In genomic region chr13:108470921-108471320, GRCh38 we compare ENCODE assay signal across 29 cellular contexts.
"Had no signal": no experiment of that assay in that cellular context is flagged by ENCODE, and none has a peak within 500 bp of the region (broad histone marks: within the 10 kb centered on the region; RNA-seq: fewer than 3 reads in every experiment).

No MANE protein-coding gene starts in this region.

- H3K4me1 Mint-ChIP-seq: natural killer cell; nephron; neural progenitor cell; stimulated activated memory B cell treated with anti-CD40 and anti-IgM and Interleukin-4, amounts not matched to agents 10 μg/mL and 1 μg/mL and 100 μg/mL, for 72 hours; stimulated activated naive CD8-positive, alpha-beta T cell treated with anti-CD3 and anti-CD28 coated beads, Interleukin-15, amount 100 ng/mL, for 72 hours had no signal

- H3K4me3 Mint-ChIP-seq: naive thymus-derived CD4-positive, alpha-beta T cell; natural killer cell; nephron; neural progenitor cell; stimulated activated memory B cell treated with anti-CD40 and anti-IgM and Interleukin-4, amounts not matched to agents 10 μg/mL and 1 μg/mL and 100 μg/mL, for 72 hours; stimulated activated naive CD8-positive, alpha-beta T cell treated with anti-CD3 and anti-CD28 coated beads, Interleukin-15, amount 100 ng/mL, for 72 hours; type B pancreatic cell had no signal

- H3K27ac Mint-ChIP-seq: natural killer cell; nephron; neural progenitor cell; stimulated activated memory B cell treated with anti-CD40 and anti-IgM and Interleukin-4, amounts not matched to agents 10 μg/mL and 1 μg/mL and 100 μg/mL, for 72 hours; stimulated activated naive CD8-positive, alpha-beta T cell treated with anti-CD3 and anti-CD28 coated beads, Interleukin-15, amount 100 ng/mL, for 72 hours; type B pancreatic cell had no signal

- H3K4me3 ChIP-seq: neural progenitor cell, ovary, prostate gland, right lobe of liver, sigmoid colon, suprapubic skin, testis, tibial artery, transverse colon, upper lobe of right lung, vagina had no signal

- H3K27me3 Mint-ChIP-seq: stimulated activated memory B cell treated with anti-CD40 and anti-IgM and Interleukin-4, amounts not matched to agents 10 μg/mL and 1 μg/mL and 100 μg/mL, for 72 hours; stimulated activated naive CD8-positive, alpha-beta T cell treated with anti-CD3 and anti-CD28 coated beads, Interleukin-15, amount 100 ng/mL, for 72 hours had no signal

- H3K36me3 Mint-ChIP-seq: natural killer cell; neural progenitor cell; stimulated activated memory B cell treated with anti-CD40 and anti-IgM and Interleukin-4, amounts not matched to agents 10 μg/mL and 1 μg/mL and 100 μg/mL, for 72 hours; type B pancreatic cell had no signal

- H3K9me3 Mint-ChIP-seq: nephron had no signal

- DNase-seq: naive thymus-derived CD4-positive, alpha-beta T cell; natural killer cell; occipital lobe; ovary; posterior cingulate gyrus; retina; right cardiac atrium; right lobe of liver; sigmoid colon; small intestine; stimulated activated CD4-positive, alpha-beta T cell treated with anti-CD3 and anti-CD28 coated beads, Interleukin-15, amount 100 ng/mL, for 24 hours; stimulated activated CD4-positive, alpha-beta T cell treated with anti-CD3 and anti-CD28 coated beads, Interleukin-2, amount 100 ng/mL, for 24 hours; stimulated activated CD4-positive, alpha-beta T cell treated with anti-CD3 and anti-CD28 coated beads, Interleukin-2, amount 100 ng/mL, for 48 hours; stimulated activated CD4-positive, alpha-beta T cell treated with anti-CD3 and anti-CD28 coated beads, Interleukin-4, amount 100 ng/mL, for 24 hours; stimulated activated naive CD4-positive, alpha-beta T cell; stimulated activated naive CD8-positive, alpha-beta T cell treated with anti-CD3 and anti-CD28 coated beads, Interleukin-15, amount 100 ng/mL, for 72 hours; stimulated activated naive CD8-positive, alpha-beta T cell treated with anti-CD3 and anti-CD28 coated beads, Interleukin-15, Interleukin-2, amounts not matched to agents 100 U/mL and 50 U/mL, for 24 hours; substantia nigra; testis; tibial artery; transverse colon; upper lobe of right lung had no signal
